26 cellular contexts compared by ENCODE assay signal in genomic region chr2:114937366-114937930, GRCh38.
DNase-seq lines count a peak whose midpoint lies in the region; ATAC-seq, FAIRE-seq and TF ChIP-seq lines count a peak whose summit lies in the region.
"Had no signal": no experiment of that assay in that cellular context is flagged by ENCODE, and none has a peak within 500 bp of the region (broad histone marks: within the 10 kb centered on the region; RNA-seq: fewer than 3 reads in every experiment).

No MANE protein-coding gene starts in this region.

- no peak overlapping the region for H3K56ac ChIP-seq in H1 (replicated peaks; ENCODE audit: insufficient read length, low read depth, low read length)

- no peak overlapping the region for H2BK15ac ChIP-seq in H1 (ENCODE audit: low read length)

- TF ChIP-seq CTCF in HepG2 (CRISPR knock-in tag; IDR thresholded peaks at IDR 0.05) (no peak), right lobe of liver (IDR thresholded peaks at IDR 0.05) (no peak), LNCaP clone FGC (IDR thresholded peaks at IDR 0.05; ENCODE audit: control insufficient read depth, extremely low read depth, insufficient read depth) (no peak), H1 (IDR thresholded peaks at IDR 0.05; ENCODE audit: control extremely low read depth in 1 of 3, insufficient read depth in 1 of 3, low read depth in 1 of 3, low read length in 3 of 3) (no peak), suprapubic skin (IDR thresholded peaks at IDR 0.05) (no peak), foreskin keratinocyte (conservative IDR thresholded peaks at IDR 0.05) (no peak)

- TF ChIP-seq EP300 in HepG2 (IDR thresholded peaks at IDR 0.05; ENCODE audit: low read depth in 2 of 2, low read length in 2 of 2) (no peak), HepG2 (CRISPR knock-in tag; IDR thresholded peaks at IDR 0.05; ENCODE audit: borderline replicate concordance) (no peak), H1 (IDR thresholded peaks at IDR 0.05; ENCODE audit: borderline replicate concordance in 1 of 2, low read depth in 2 of 2, low read length in 2 of 2) (no peak), suprapubic skin (IDR thresholded peaks at IDR 0.05) (no peak)

- H2AFZ ChIP-seq in HepG2 (ENCODE audit: low read length) = no peak overlapping the region
- peak overlapping the region; percentile 1; the same call in 1 of the 2 replicates for H2AFZ ChIP-seq in H1 (ENCODE audit: low read length)

- H3K18ac ChIP-seq in H1 (ENCODE audit: extremely low read depth, low read length) = no peak overlapping the region

- H3K9me3 ChIP-seq in HepG2 (ENCODE audit: low read length) (no peaks in the 10 kb centered on the region), right lobe of liver (no peaks in the 10 kb centered on the region), H1 (ENCODE audit: insufficient read depth in 2 of 2, low read depth in 1 of 2, low read length in 1 of 2) (no peaks in the 10 kb centered on the region), suprapubic skin (no peaks in the 10 kb centered on the region)
- H3K9me3 ChIP-seq: BE2C, BLaER1 had no signal

- no peak overlapping the region for H3K4ac ChIP-seq in H1 (replicated peaks; ENCODE audit: insufficient read length, low read depth, low read length)

- BruUV-seq in HepG2 (replicated peaks; lab: Mats Ljungman, UMichigan) = no TSS peak

- TF ChIP-seq POLR2A in HepG2 (IDR thresholded peaks at IDR 0.05; ENCODE audit: insufficient read depth in 1 of 2, low read depth in 2 of 2, low read length in 2 of 2) (no peak), right lobe of liver (IDR thresholded peaks at IDR 0.05) (no peak), H1 (IDR thresholded peaks at IDR 0.05; ENCODE audit: control extremely low read depth in 1 of 2, low read depth in 2 of 2, low read length in 2 of 2) (no peak), suprapubic skin (IDR thresholded peaks at IDR 0.05) (no peak)

- no peak for DNase-seq in HepG2 (ENCODE audit: low spot score)
- DNase-seq in right lobe of liver = no peak
- peak; percentile 69 for DNase-seq in LNCaP clone FGC (ENCODE audit: low read depth)
- no peak for DNase-seq in H1 (ENCODE audit: low read depth in 1 of 2, low spot score in 2 of 2)
- no peak for DNase-seq in suprapubic skin (ENCODE audit: low spot score in 2 of 2)
- no peak for DNase-seq in foreskin keratinocyte
- DNase-seq: 8988T; ACHN; BE2C; C1 segment of cervical spinal cord; CD4-positive, CD25-positive, alpha-beta regulatory T cell; CD8-positive, alpha-beta memory T cell; COR-L47; DMS 273 treated with DMSO at 0.1 percent for 48 hours; DMS153; DMS53; DMS79; DND-41; EL; GF-D8 had no signal

- no peak overlapping the region for H4K5ac ChIP-seq in H1 (ENCODE audit: insufficient read length, low read depth, low read length)

- no peak overlapping the region for H2BK5ac ChIP-seq in H1 (ENCODE audit: low read depth, low read length)

- H3K4me3 ChIP-seq in HepG2 (replicated peaks in 1 of 3; ENCODE audit: insufficient read depth in 1 of 3, low read depth in 2 of 3, low read length in 3 of 3) (no peak overlapping the region), right lobe of liver (no peak overlapping the region), LNCaP clone FGC (ENCODE audit: low read depth, low read length) (no peak overlapping the region), H1 (ENCODE audit: extremely low read depth in 1 of 4, insufficient read depth in 2 of 4, low read depth in 3 of 4, low read length in 4 of 4) (no peak overlapping the region), suprapubic skin (no peak overlapping the region)
- H3K4me3 ChIP-seq: BLaER1 had no signal

- in situ Hi-C loops in HepG2 (cut with HindIII; ENCODE audit: extremely low pct_ligation_motif_present, low pct_unique_long_range_greater_than_20kb) = no loop called here

- no peaks in the 10 kb centered on the region for H3K36me3 ChIP-seq in HepG2 (replicated peaks in 1 of 2; ENCODE audit: control insufficient read depth in 1 of 2, insufficient read depth in 2 of 2, low read length in 2 of 2)
- H3K36me3 ChIP-seq in right lobe of liver = no peaks in the 10 kb centered on the region
- H3K36me3 ChIP-seq in H1 (ENCODE audit: control insufficient read depth in 2 of 4, insufficient read depth in 4 of 4, low read length in 3 of 4) = no peaks in the 10 kb centered on the region
- no peaks in the 10 kb centered on the region for H3K36me3 ChIP-seq in suprapubic skin
- H3K36me3 ChIP-seq: BE2C, BLaER1 had no signal

- H3K23me2 ChIP-seq in H1 (ENCODE audit: low read depth, low read length) = no peaks in the 10 kb centered on the region

- POLR2A ChIA-PET in HepG2 (lab: Yijun Ruan, JAX) (no interaction called here), H1 (lab: Charles Lee; ENCODE audit: partially characterized antibody) (no interaction called here)

- H3K9ac ChIP-seq in HepG2 (ENCODE audit: insufficient read depth, low read depth, low read length) = no peak overlapping the region
- H3K9ac ChIP-seq in H1 (replicated peaks in 1 of 4; ENCODE audit: extremely low read depth in 1 of 4, low read depth in 3 of 4, low read length in 3 of 4) = no peak overlapping the region
- H3K9ac ChIP-seq: BLaER1 had no signal

- no peaks in the 10 kb centered on the region for H4K20me1 ChIP-seq in HepG2 (ENCODE audit: insufficient read depth, low read length)
- no peaks in the 10 kb centered on the region for H4K20me1 ChIP-seq in H1 (replicated peaks in 1 of 2; ENCODE audit: control insufficient read depth in 1 of 2, insufficient read depth in 2 of 2, low read length in 2 of 2)
- H4K20me1 ChIP-seq: BLaER1 had no signal

- H3K4me1 ChIP-seq in HepG2 (ENCODE audit: insufficient read depth, low read length) (no peaks in the 10 kb centered on the region), right lobe of liver (no peaks in the 10 kb centered on the region), H1 (replicated peaks in 1 of 4; ENCODE audit: control insufficient read depth in 3 of 4, insufficient read depth in 4 of 4, low read length in 3 of 4) (no peaks in the 10 kb centered on the region), suprapubic skin (no peaks in the 10 kb centered on the region), foreskin keratinocyte (no peaks in the 10 kb centered on the region)
- H3K4me1 ChIP-seq: BE2C, BLaER1 had no signal

- H2BK120ac ChIP-seq in H1 (replicated peaks; ENCODE audit: low read depth, low read length) = no peak overlapping the region

- H4K91ac ChIP-seq in H1 (replicated peaks; ENCODE audit: insufficient read length, low read length) = no peak overlapping the region

- no peak overlapping the region for H3K23ac ChIP-seq in H1 (ENCODE audit: insufficient read length)

- intact Hi-C loops in HepG2 (cut with micrococcal nuclease; ENCODE audit: unreplicated experiment) (no loop called here), right lobe of liver (cut with DNase I) (no loop called here)

- no peak overlapping the region for H3K14ac ChIP-seq in H1 (ENCODE audit: insufficient read length)

- H3K79me2 ChIP-seq in HepG2 (ENCODE audit: insufficient read depth, low read length) (no peaks in the 10 kb centered on the region), H1 (ENCODE audit: control insufficient read depth in 1 of 2, insufficient read depth in 2 of 2, low read length in 2 of 2) (no peaks in the 10 kb centered on the region)

- no peak overlapping the region for H2BK20ac ChIP-seq in H1 (ENCODE audit: low read length)

- H3K79me1 ChIP-seq in H1 (ENCODE audit: low read depth, low read length) = no peaks in the 10 kb centered on the region

- no peak overlapping the region for H2AK5ac ChIP-seq in H1 (ENCODE audit: low read depth, low read length)

- H3K27ac ChIP-seq in HepG2 (ENCODE audit: extremely low read length, insufficient read depth, low read length) (no peak overlapping the region), right lobe of liver (no peak overlapping the region), H1 (ENCODE audit: low read depth, low read length) (no peak overlapping the region), suprapubic skin (no peak overlapping the region), foreskin keratinocyte (no peak overlapping the region)
- H3K27ac ChIP-seq: BLaER1 had no signal

- TF ChIP-seq RAD21 in HepG2 (CRISPR knock-in tag; IDR thresholded peaks at IDR 0.05) (no peak), H1 (IDR thresholded peaks at IDR 0.05 in 1 of 2, conservative IDR thresholded peaks at IDR 0.05 in 1 of 2; ENCODE audit: low read depth in 2 of 2, low read length in 2 of 2) (no peak)

- 7% methylated on average over 9 of the region's 9 CpGs for WGBS in HepG2 (ENCODE audit: low lambda C conversion rate)
- 49% methylated on average over 9 of the region's 9 CpGs for WGBS in right lobe of liver (ENCODE audit: insufficient coverage, low coverage, low lambda C conversion rate, missing lambda C conversion rate)
- WGBS in H1 (ENCODE audit: extremely low coverage in 1 of 2, insufficient coverage in 1 of 2, insufficient read length in 1 of 2, insufficient replicate concordance in 2 of 2, low coverage in 1 of 2, low lambda C conversion rate in 2 of 2, missing lambda C conversion rate in 1 of 2), 2 experiments = 84% methylated on average over 9 of the region's 9 CpGs; no CpG with 5 or more reads in 1 of the 2 experiments
- 70% methylated on average over 9 of the region's 9 CpGs for WGBS in suprapubic skin

- FAIRE-seq in HepG2 (lab: Jason Lieb, UNC) (no peak), H1 (lab: Jason Lieb, UNC) (no peak)
- FAIRE-seq: A204.1, G401.6, GM12891, GM19239 had no signal

- no peak for ATAC-seq in HepG2
- no peak for ATAC-seq in right lobe of liver
- ATAC-seq in foreskin keratinocyte = no peak
- no peak for ATAC-seq in GM21737 (IDR thresholded peaks at IDR 0.05; ENCODE audit: unreplicated experiment)

- CTCF ChIA-PET in HepG2 (lab: Yijun Ruan, JAX; ENCODE audit: low intra/inter-chr PET ratio, low total read pairs) = no interaction called here
- CTCF ChIA-PET in H1 (lab: Charles Lee; ENCODE audit: partially characterized antibody) = interaction anchor here (0.9 kb wide), 1 partner anchor 17 kb away, joined by 3 read pairs; no protein-coding TSS in a partner anchor

- no peak overlapping the region for H2BK12ac ChIP-seq in H1 (ENCODE audit: low read depth, low read length)

- H3K4me2 ChIP-seq in HepG2 (ENCODE audit: low read depth, low read length) (no peak overlapping the region), H1 (ENCODE audit: insufficient read depth in 1 of 2, low read depth in 2 of 2, low read length in 2 of 2) (no peak overlapping the region)
- H3K4me2 ChIP-seq: BLaER1 had no signal

- H3K27me3 ChIP-seq in HepG2 (ENCODE audit: control insufficient read depth in 1 of 2, insufficient read depth in 2 of 2, low read length in 2 of 2) (no peaks in the 10 kb centered on the region; a peak in 1 of 5 replicates), right lobe of liver (no peaks in the 10 kb centered on the region), H1 (replicated peaks in 1 of 4; ENCODE audit: control insufficient read depth in 3 of 4, extremely low read depth in 1 of 4, insufficient read depth in 3 of 4, low read length in 3 of 4) (no peaks in the 10 kb centered on the region), suprapubic skin (no peaks in the 10 kb centered on the region), foreskin keratinocyte (no peaks in the 10 kb centered on the region)
- H3K27me3 ChIP-seq: BE2C, BLaER1 had no signal

- no peak overlapping the region for H4K8ac ChIP-seq in H1 (ENCODE audit: extremely low read depth, insufficient read depth, low read length)

TF ChIP-seq in H1, 55 proteins besides CTCF, POLR2A, EP300 and RAD21 (continues in another document):
- TF ChIP-seq HDAC6 (IDR thresholded peaks at IDR 0.05; ENCODE audit: low read depth, low read length) (no peak), TBP (IDR thresholded peaks at IDR 0.05; ENCODE audit: low read depth, low read length) (peak; percentile 76)

Comparison
In these comparisons a context has a peak if more than half of its experiments do, and no peak if none do; other contexts are left out.
1. Of the 41 proteins assayed by ChIP-seq in both HepG2 and H1: peak only in HepG2: none; only in H1: TBP; in both: none; in neither: 40.